Comparison of ENCODE assay signal across 9 cellular contexts in the genomic region with DNA sequence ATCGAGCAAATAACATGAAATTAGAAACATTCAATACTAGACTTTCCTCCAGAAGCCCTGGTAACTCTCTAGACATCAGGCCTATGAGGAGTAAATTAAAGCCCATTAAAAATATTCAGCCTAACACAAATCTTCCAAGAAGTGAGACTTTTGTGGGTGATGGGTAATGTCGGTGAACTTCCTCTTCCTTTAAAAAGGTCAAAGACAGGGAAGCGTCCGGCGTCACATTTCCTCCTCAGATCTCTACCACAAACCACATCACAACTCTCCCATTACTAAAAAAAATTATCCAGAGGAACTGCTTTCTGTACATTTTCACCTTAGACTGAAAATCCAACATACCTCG. TPM values are rescaled to one million over a fixed set of nuclear protein-coding genes. Genes with fewer than 3 reads are reported as not detected.
A peak's percentile ranks its signal among the peaks of the same experiment; 100 is the strongest.
DNase-seq lines count a peak whose midpoint lies in the region; ATAC-seq, FAIRE-seq and TF ChIP-seq lines count a peak whose summit lies in the region.
"Had no signal": no experiment of that assay in that cellular context is flagged by ENCODE, and none has a peak within 500 bp of the region (broad histone marks: within the 10 kb centered on the region; RNA-seq: fewer than 3 reads in every experiment).

No MANE protein-coding gene starts in this region.

- H3K27me3 ChIP-seq in PC-3 (ENCODE audit: low read length) = no peaks in the 10 kb centered on the region
- peaks cover 9% of the 10 kb centered on the region for H3K27me3 ChIP-seq in iPS-18a (ENCODE audit: control insufficient read depth, insufficient read depth, low read length)
- no peaks in the 10 kb centered on the region for H3K27me3 ChIP-seq in small intestine (ENCODE audit: control insufficient read depth in 2 of 2, insufficient read depth in 2 of 2, low read length in 2 of 2)

- peak overlapping the region; percentile 2; the same call in 1 of the 2 replicates for H2AFZ ChIP-seq in PC-3 (ENCODE audit: low read length)

- POLR2A ChIA-PET in PC-3 (lab: Charles Lee; ENCODE audit: unreplicated experiment) = no interaction called here

- H3K4me3 ChIP-seq in PC-3 (ENCODE audit: low read length) (peak overlapping the region; percentile 91), astrocyte of the spinal cord (ENCODE audit: low read depth, low read length) (peak overlapping the region; percentile 64), iPS-18a (ENCODE audit: low read length) (peak overlapping the region; percentile 78), small intestine (ENCODE audit: low read depth in 1 of 2, low read length in 2 of 2) (peak overlapping the region; percentile 82 to 87)

- WGBS in small intestine, 3 donors = 0 to 1% (median 1%) methylated on average over 6 of the region's 6 CpGs

- H3K4me2 ChIP-seq in PC-3 (ENCODE audit: low read length) = peak overlapping the region; percentile 81

- H3K9me3 ChIP-seq in PC-3 (ENCODE audit: low read length) (no peaks in the 10 kb centered on the region), iPS-18a (ENCODE audit: control insufficient read depth, low read depth, low read length) (no peaks in the 10 kb centered on the region), small intestine (ENCODE audit: control insufficient read depth, low read depth) (no peaks in the 10 kb centered on the region)

- H3K36me3 ChIP-seq in PC-3 (ENCODE audit: low read depth, low read length) (no peaks in the 10 kb centered on the region), iPS-18a (ENCODE audit: control insufficient read depth, low read depth, low read length) (no peaks in the 10 kb centered on the region), small intestine (ENCODE audit: control insufficient read depth in 2 of 2, insufficient read depth in 2 of 2, low read length in 2 of 2) (peaks cover 0 to 2% of the 10 kb centered on the region in 2 donors)

- intact Hi-C loops in PC-3 (cut with micrococcal nuclease) = loop anchor here (5.0 to 10.0 kb wide), 3 partner anchors 60 to 603 kb away; no protein-coding TSS in a partner anchor

- peaks cover 13% of the 10 kb centered on the region for H4K20me1 ChIP-seq in PC-3 (ENCODE audit: low read length)

- ATAC-seq in PC-3 (no peak), GM18870 (IDR thresholded peaks at IDR 0.05; ENCODE audit: unreplicated experiment) (no peak)

- in situ Hi-C loops in astrocyte of the spinal cord (cut with HindIII; ENCODE audit: low sequenced_read_pairs) (no loop called here), GM13976 (cut with MboI; ENCODE audit: low sequenced_read_pairs, unreplicated experiment) (loop anchor here (25.0 kb wide), 1 partner anchor 188 kb away; no protein-coding TSS in a partner anchor)

- TF ChIP-seq CTCF in PC-3 (conservative IDR thresholded peaks at IDR 0.05; ENCODE audit: low read depth, low read length) (no peak), astrocyte of the spinal cord (IDR thresholded peaks at IDR 0.05; ENCODE audit: low read depth, low read length) (no peak), GM13976 (IDR thresholded peaks at IDR 0.05; ENCODE audit: borderline replicate concordance, control extremely low read depth, extremely low read depth, insufficient read depth, missing control alignments) (no peak)

- no peak for FAIRE-seq in small intestine (lab: Jason Lieb, UNC)
- FAIRE-seq: colon had no signal

- H3K79me2 ChIP-seq in PC-3 (ENCODE audit: low read length) = peaks cover 53% of the 10 kb centered on the region

- H3K4me1 ChIP-seq in PC-3 (ENCODE audit: insufficient read depth, low read length) (peaks cover 13% of the 10 kb centered on the region), iPS-18a (ENCODE audit: control insufficient read depth, low read depth, low read length) (peaks cover 11% of the 10 kb centered on the region), small intestine (ENCODE audit: control insufficient read depth in 2 of 2, insufficient read depth in 1 of 2, low read depth in 1 of 2, low read length in 1 of 2) (peaks cover 0 to 6% of the 10 kb centered on the region in 2 donors)

- H3K27ac ChIP-seq in PC-3 (ENCODE audit: low read length) = no peak overlapping the region
- H3K27ac ChIP-seq in iPS-18a (ENCODE audit: low read length) = no peak overlapping the region
- peak overlapping the region; percentile 90 for H3K27ac ChIP-seq in small intestine (ENCODE audit: low read depth in 1 of 2, low read length in 1 of 2)

- BruUV-seq in PC-3 (replicated peaks; lab: Mats Ljungman, UMichigan) = TSS peak; percentile 56

- CTCF ChIA-PET in PC-3 (lab: Charles Lee) = no interaction called here

- H3F3A ChIP-seq in PC-3 (ENCODE audit: low read length, unreplicated experiment) = no peaks in the 10 kb centered on the region

- peak in 2 of 3 experiments; percentile 47 to 65 for DNase-seq in NCI-H1417 (lab: John Stamatoyannopoulos, UW)
- no peak for DNase-seq in NCI-H1417 treated with DMSO at 0.1 percent for 48 hours (lab: John Stamatoyannopoulos, UW)
- DNase-seq in PC-3 = peak; percentile 27
- peak; percentile 45 for DNase-seq in astrocyte of the spinal cord (ENCODE audit: low read depth, low spot score)
- peak; percentile 69 for DNase-seq in small intestine
- DNase-seq in GM13976 (ENCODE audit: low spot score) = no peak

- H3K9ac ChIP-seq in PC-3 (ENCODE audit: low read length) (peak overlapping the region; percentile 81), iPS-18a (ENCODE audit: low read length) (peak overlapping the region; percentile 83)

- no peaks in the 10 kb centered on the region for H3K9me2 ChIP-seq in PC-3 (replicated peaks; ENCODE audit: low read length)

RNA-seq across cellular contexts. Expression of gene EIF4G3, which starts 1.4 kb away (rescaled TPM):
- total RNA-seq in PC-3 (2014; rRNA removed) = 16.9 and 25.0 TPM in 2 replicates
- polyA plus RNA-seq in small intestine = 10 to 100 TPM; 10.8 to 22.8 (median 17.4) TPM

Comparison
In these comparisons a context has a peak if more than half of its experiments do, and no peak if none do; other contexts are left out.
1. DNase-seq: peak in NCI-H1417 (2 of 3), PC-3 (single experiment), astrocyte of the spinal cord (single experiment) and small intestine (single experiment); none in NCI-H1417 treated with DMSO at 0.1 percent for 48 hours (single experiment) and GM13976 (single experiment).
2. H3K27ac ChIP-seq: peak in small intestine (2 of 2); none in PC-3 (single experiment) and iPS-18a (single experiment).
3. Peak in every context shown above with its lines, with median percentiles within 50 percentile points of each other: H3K4me3 ChIP-seq.